In the genomic region with DNA sequence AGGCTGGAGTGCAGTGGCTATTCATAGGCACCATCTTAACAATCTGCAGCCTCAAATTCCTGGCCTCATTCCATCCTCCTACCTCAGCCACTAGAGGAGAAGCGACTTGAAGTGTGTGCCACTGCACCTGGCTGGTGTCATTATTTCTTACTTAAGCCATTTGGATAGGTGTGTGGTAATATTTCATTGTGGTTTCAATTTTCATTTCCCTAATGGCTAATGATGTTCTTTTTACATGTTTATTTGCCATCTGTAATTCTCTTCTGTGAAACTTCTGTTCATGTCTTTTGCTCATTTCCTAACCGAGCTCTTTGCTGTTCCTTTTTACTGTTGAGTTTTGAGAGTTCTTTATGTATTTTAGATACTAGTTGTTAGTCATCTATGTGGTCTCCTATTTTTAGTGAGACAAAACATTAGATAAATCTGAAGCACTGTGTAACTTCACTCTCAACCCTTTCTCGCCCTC, we compare ENCODE assay signal across 10 cellular contexts.
DNase-seq lines count a peak whose midpoint lies in the region; ATAC-seq lines count a peak whose summit lies in the region.
"Had no signal": no experiment of that assay in that cellular context is flagged by ENCODE, and none has a peak within 500 bp of the region (broad histone marks: within the 10 kb centered on the region; RNA-seq: fewer than 3 reads in every experiment).

No MANE protein-coding gene starts in this region.

- in situ Hi-C loops in G401 (cut with HindIII; ENCODE audit: low sequenced_read_pairs): no loop called here

- ATAC-seq in GM19324 (IDR thresholded peaks at IDR 0.05; ENCODE audit: low FRiP score, unreplicated experiment) (peak; percentile 64), HG03159 (IDR thresholded peaks at IDR 0.05; ENCODE audit: unreplicated experiment) (peak; percentile 69)

- DNase-seq in G401 (ENCODE audit: low spot score) (peak; percentile 23), GM03348 (ENCODE audit: low spot score) (no peak), cerebellar cortex (ENCODE audit: low spot score) (no peak), ureter (ENCODE audit: low spot score) (no peak)
- no peak for DNase-seq in activated CD8-positive, alpha-beta memory T cell treated with anti-CD3 and anti-CD28 coated beads, Interleukin-2, amount 50 U/mL, for 4 hours
- DNase-seq: NCI-H526 had no signal

- peaks cover 7% of the 10 kb centered on the region for H3K36me3 Mint-ChIP-seq in activated naive CD8-positive, alpha-beta T cell

- no peak overlapping the region for H3K4me3 Mint-ChIP-seq in activated naive CD8-positive, alpha-beta T cell
- H3K4me3 Mint-ChIP-seq: activated naive CD4-positive, alpha-beta T cell treated with anti-CD3 and anti-CD28 coated beads, Interleukin-2, amount 50 U/mL, for 24 hours had no signal

- peak overlapping the region; percentile 38 for H3K27ac Mint-ChIP-seq in activated naive CD8-positive, alpha-beta T cell

- peaks cover 28% of the 10 kb centered on the region for H3K4me1 Mint-ChIP-seq in activated naive CD8-positive, alpha-beta T cell (ENCODE audit: low read depth)

- H3K27me3 Mint-ChIP-seq in activated naive CD8-positive, alpha-beta T cell: no peaks in the 10 kb centered on the region
- H3K27me3 Mint-ChIP-seq: activated naive CD4-positive, alpha-beta T cell treated with anti-CD3 and anti-CD28 coated beads, Interleukin-2, amount 50 U/mL, for 24 hours had no signal

- H3K9me3 Mint-ChIP-seq in activated naive CD8-positive, alpha-beta T cell (ENCODE audit: low read depth): no peaks in the 10 kb centered on the region
- H3K9me3 Mint-ChIP-seq: activated naive CD4-positive, alpha-beta T cell treated with anti-CD3 and anti-CD28 coated beads, Interleukin-2, amount 50 U/mL, for 24 hours had no signal
